In the genomic region with DNA sequence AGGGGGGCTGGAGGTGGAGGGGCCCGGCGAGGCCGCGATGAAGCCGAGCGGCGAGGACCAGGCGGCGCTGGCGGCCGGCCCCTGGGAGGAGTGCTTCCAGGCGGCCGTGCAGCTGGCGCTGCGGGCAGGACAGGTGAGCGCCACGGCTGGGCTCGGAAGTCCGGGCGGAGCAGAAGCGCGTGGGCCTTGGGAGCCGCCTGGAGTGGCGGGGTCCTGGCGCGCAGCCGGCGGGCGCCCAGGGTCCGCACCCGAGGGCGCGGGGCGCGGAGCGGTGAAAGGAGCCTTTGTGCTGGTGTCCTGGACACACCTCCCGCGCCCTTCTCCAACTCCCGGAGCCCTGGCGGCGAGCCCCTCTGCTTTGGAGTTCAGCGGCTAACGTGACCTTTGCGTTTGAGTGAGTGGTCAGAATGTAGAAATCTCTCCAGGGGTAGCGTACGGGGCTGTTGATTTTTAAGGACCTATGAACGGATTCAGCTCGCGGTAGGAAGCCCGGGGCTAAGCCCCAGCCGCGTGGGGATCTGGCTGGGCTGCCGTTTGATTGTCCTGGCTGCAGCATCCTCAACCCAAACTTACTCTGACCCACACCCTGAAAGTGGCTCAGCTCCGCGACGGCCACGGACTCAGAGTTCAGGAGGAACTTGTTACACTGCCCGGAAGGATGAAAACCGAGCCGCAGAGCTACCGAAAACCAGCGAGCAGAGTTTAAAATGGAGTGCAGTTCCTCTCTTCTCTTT, we compare ENCODE assay signal across 7 cellular contexts. TPM values are rescaled to one million over a fixed set of nuclear protein-coding genes. Genes with fewer than 3 reads are reported as not detected.
A peak's percentile ranks its signal among the peaks of the same experiment; 100 is the strongest.
DNase-seq lines count a peak whose midpoint lies in the region; ATAC-seq, FAIRE-seq and TF ChIP-seq lines count a peak whose summit lies in the region.

No MANE protein-coding gene starts in this region.

- H3K36me3 Mint-ChIP-seq in HFFc6 (ENCODE audit: low read depth): no peaks in the 10 kb centered on the region
- H3K36me3 Mint-ChIP-seq in activated T-helper 17 cell treated with anti-CD3 and anti-CD28 coated beads, Interleukin-2, amount 50 U/mL, for 72 hours (ENCODE audit: low read depth): no peaks in the 10 kb centered on the region

- intact Hi-C loops in Right ventricle myocardium inferior (cut with DNase I): loop anchor here (1.0 to 10.0 kb wide), 4 partner anchors 34 to 393 kb away; a partner anchor contains a TSS

- TF ChIP-seq CTCF in HFFc6 (IDR thresholded peaks at IDR 0.05) (no peak), D721Med (IDR thresholded peaks at IDR 0.05; ENCODE audit: insufficient read depth, missing control alignments) (no peak)

- FAIRE-seq in GM18507 (lab: Jason Lieb, UNC) (peak; percentile 63), D721Med (lab: Jason Lieb, UNC) (no peak)

- peaks cover 13% of the 10 kb centered on the region for H3K4me1 Mint-ChIP-seq in HFFc6 (ENCODE audit: low read depth)
- H3K4me1 Mint-ChIP-seq in activated T-helper 17 cell treated with anti-CD3 and anti-CD28 coated beads, Interleukin-2, amount 50 U/mL, for 72 hours: peaks cover 4% of the 10 kb centered on the region

- H4K12ac ChIP-seq in trophoblast cell (ENCODE audit: low read depth, low read length): no peak overlapping the region

- H2AK5ac ChIP-seq in trophoblast cell (ENCODE audit: low read length): no peak overlapping the region

- peak overlapping the region; percentile 91 for H2AFZ ChIP-seq in trophoblast cell (ENCODE audit: insufficient read depth, low read length, poor library complexity)

- no peak overlapping the region for H4K91ac ChIP-seq in trophoblast cell (ENCODE audit: low read depth, low read length)

- H3K4ac ChIP-seq in trophoblast cell (ENCODE audit: low read depth, low read length): no peak overlapping the region

- no peak overlapping the region for H3K23ac ChIP-seq in trophoblast cell (ENCODE audit: low read length)

- peaks cover 3 to 12% of the 10 kb centered on the region in 2 experiments for H3K4me1 ChIP-seq in trophoblast cell (ENCODE audit: control insufficient read depth in 1 of 2, insufficient read depth in 2 of 2, low read length in 2 of 2)

- H4K8ac ChIP-seq in trophoblast cell (ENCODE audit: low read depth, low read length): peak overlapping the region; percentile 69

- H3K4me2 ChIP-seq in trophoblast cell (ENCODE audit: low read length): peak overlapping the region; percentile 95

- peak overlapping the region; percentile 38 for H3K18ac ChIP-seq in trophoblast cell (ENCODE audit: low read length)

- DNase-seq in GM18507 (ENCODE audit: extremely low spot score, insufficient read length, low read depth) (no peak), HFFc6 (no peak), NCI-H1105 treated with DMSO at 0.1 percent for 48 hours (lab: John Stamatoyannopoulos, UW) (peak; percentile 45), Right ventricle myocardium inferior (ENCODE audit: missing footprints) (peak; percentile 83), trophoblast cell (peak; percentile 44 to 70), D721Med (ENCODE audit: insufficient read length, low spot score) (no peak)

- no CpG with 5 or more reads among the region's 62 CpGs for whole genome bisulfite sequencing in trophoblast cell (ENCODE audit: extremely low coverage, insufficient coverage, insufficient read length)

- no peak overlapping the region for H2BK5ac ChIP-seq in trophoblast cell (ENCODE audit: low read depth, low read length, poor library complexity)

- no peaks in the 10 kb centered on the region for H3K9me3 ChIP-seq in trophoblast cell (ENCODE audit: insufficient read depth, low read depth, low read length)

- peak; percentile 15 for ATAC-seq in activated T-helper 17 cell treated with anti-CD3 and anti-CD28 coated beads, Interleukin-2, amount 50 U/mL, for 72 hours (replicated peaks)
- ATAC-seq in Right ventricle myocardium inferior: no peak

- H3K27me3 ChIP-seq in trophoblast cell (ENCODE audit: insufficient read depth, low read length): no peaks in the 10 kb centered on the region

- no peak overlapping the region for H2BK120ac ChIP-seq in trophoblast cell (ENCODE audit: insufficient read depth, low read length, poor library complexity)

- peak overlapping the region; percentile 38; the same call in 1 of the 2 replicates for H3K27ac Mint-ChIP-seq in HFFc6
- H3K27ac Mint-ChIP-seq in activated T-helper 17 cell treated with anti-CD3 and anti-CD28 coated beads, Interleukin-2, amount 50 U/mL, for 72 hours: peak overlapping the region; percentile 52

- H3K27ac ChIP-seq in trophoblast cell (ENCODE audit: low read depth, low read length): peak overlapping the region; percentile 48

- H3K27me3 Mint-ChIP-seq in HFFc6 (ENCODE audit: insufficient read depth): peaks cover 6% of the 10 kb centered on the region
- H3K27me3 Mint-ChIP-seq in activated T-helper 17 cell treated with anti-CD3 and anti-CD28 coated beads, Interleukin-2, amount 50 U/mL, for 72 hours: no peaks in the 10 kb centered on the region

- H3K14ac ChIP-seq in trophoblast cell (ENCODE audit: low read length): peak overlapping the region; percentile 48

- H3K9me3 Mint-ChIP-seq in HFFc6: no peaks in the 10 kb centered on the region
- no peaks in the 10 kb centered on the region for H3K9me3 Mint-ChIP-seq in activated T-helper 17 cell treated with anti-CD3 and anti-CD28 coated beads, Interleukin-2, amount 50 U/mL, for 72 hours

- no peak overlapping the region for H2BK12ac ChIP-seq in trophoblast cell (ENCODE audit: low read length)

- no peaks in the 10 kb centered on the region for H3K36me3 ChIP-seq in trophoblast cell (ENCODE audit: control insufficient read depth in 1 of 2, insufficient read depth in 2 of 2, low read length in 2 of 2)

- H3K79me2 ChIP-seq in trophoblast cell (ENCODE audit: control insufficient read depth, insufficient read depth, low read length, poor library complexity): peaks cover 6% of the 10 kb centered on the region

- H3K79me1 ChIP-seq in trophoblast cell (ENCODE audit: low read length): peaks cover 10% of the 10 kb centered on the region

- peak overlapping the region; percentile 82 for H3K4me3 ChIP-seq in trophoblast cell (ENCODE audit: low read depth, low read length)

- peak overlapping the region; percentile 88 for H3K4me3 Mint-ChIP-seq in HFFc6
- H3K4me3 Mint-ChIP-seq in activated T-helper 17 cell treated with anti-CD3 and anti-CD28 coated beads, Interleukin-2, amount 50 U/mL, for 72 hours: peak overlapping the region; percentile 91

- no peak overlapping the region for H3K9ac ChIP-seq in trophoblast cell (ENCODE audit: low read length)

RNA-seq across cellular contexts. Expression of a gene that starts 0.5 kb away (rescaled TPM):
- total RNA-seq in HFFc6 (2021; fragmentation: NEBNext Ultra II Directional; extraction: Animal tissue kit (Norgen Biotek cat#: 25700)): 1 to 10 TPM; 1.2 to 2.5 (median 1.5) TPM
- total RNA-seq in activated T-helper 17 cell treated with anti-CD3 and anti-CD28 coated beads, Interleukin-2, amount 50 U/mL, for 72 hours: 10 to 100 TPM; 18.3 to 23.7 TPM
- 82.8 TPM for total RNA-seq in Right ventricle myocardium inferior
- polyA plus RNA-seq in trophoblast cell (2013): 43.9 and 45.4 TPM in 2 replicates

Comparison
In these comparisons a context has a peak if more than half of its experiments do, and no peak if none do; other contexts are left out.
1. DNase-seq: peak in NCI-H1105 treated with DMSO at 0.1 percent for 48 hours (single experiment), Right ventricle myocardium inferior (single experiment) and trophoblast cell (2 of 2); none in GM18507 (single experiment), HFFc6 (single experiment) and D721Med (single experiment).
2. RNA of a gene that starts 0.5 kb away (total RNA-seq): 82.8 TPM in Right ventricle myocardium inferior (single experiment) and 18.3 to 23.7 TPM in activated T-helper 17 cell treated with anti-CD3 and anti-CD28 coated beads, Interleukin-2, amount 50 U/mL, for 72 hours; 1.2 to 2.5 TPM in HFFc6; every median in the first group is over 4 times any median in the second.